Comparison of ENCODE assay signal across 1 cellular context in genomic region chr2:170155022-170155722, GRCh38.
TF ChIP-seq lines count a peak whose summit lies in the region.

No MANE protein-coding gene starts in this region.

TF ChIP-seq in WTC11, 78 proteins besides CTCF, POLR2A, EP300 and RAD21 (continued from another document):
- TF ChIP-seq STAT6 (CRISPR knock-in tag; conservative IDR thresholded peaks at IDR 0.05; ENCODE audit: low read depth) (no peak), ZNF416 (CRISPR knock-in tag; IDR thresholded peaks at IDR 0.05) (no peak), ETV6 (CRISPR knock-in tag; IDR thresholded peaks at IDR 0.05) (peak; percentile 88), NR3C1 (CRISPR knock-in tag; conservative IDR thresholded peaks at IDR 0.05; ENCODE audit: low read depth) (no peak), NFE2L1 (CRISPR knock-in tag; IDR thresholded peaks at IDR 0.05) (no peak), E2F5 (CRISPR knock-in tag; IDR thresholded peaks at IDR 0.05) (0 out of 2 replicates have a peak, but pooled peaks have one; percentile 15), FOXP4 (CRISPR knock-in tag; IDR thresholded peaks at IDR 0.05) (peak; percentile 54; the same call in 1 of the 2 replicates), ATF1 (CRISPR knock-in tag; IDR thresholded peaks at IDR 0.05) (no peak)
- TF ChIP-seq, protein P1, sequence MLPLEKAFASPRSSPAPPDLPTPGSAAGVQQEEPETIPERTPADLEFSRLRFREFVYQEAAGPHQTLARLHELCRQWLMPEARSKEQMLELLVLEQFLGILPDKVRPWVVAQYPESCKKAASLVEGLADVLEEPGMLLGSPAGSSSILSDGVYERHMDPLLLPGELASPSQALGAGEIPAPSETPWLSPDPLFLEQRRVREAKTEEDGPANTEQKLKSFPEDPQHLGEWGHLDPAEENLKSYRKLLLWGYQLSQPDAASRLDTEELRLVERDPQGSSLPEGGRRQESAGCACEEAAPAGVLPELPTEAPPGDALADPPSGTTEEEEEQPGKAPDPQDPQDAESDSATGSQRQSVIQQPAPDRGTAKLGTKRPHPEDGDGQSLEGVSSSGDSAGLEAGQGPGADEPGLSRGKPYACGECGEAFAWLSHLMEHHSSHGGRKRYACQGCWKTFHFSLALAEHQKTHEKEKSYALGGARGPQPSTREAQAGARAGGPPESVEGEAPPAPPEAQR (CRISPR knock-in tag; IDR thresholded peaks at IDR 0.05): no peak
